In the genomic region with DNA sequence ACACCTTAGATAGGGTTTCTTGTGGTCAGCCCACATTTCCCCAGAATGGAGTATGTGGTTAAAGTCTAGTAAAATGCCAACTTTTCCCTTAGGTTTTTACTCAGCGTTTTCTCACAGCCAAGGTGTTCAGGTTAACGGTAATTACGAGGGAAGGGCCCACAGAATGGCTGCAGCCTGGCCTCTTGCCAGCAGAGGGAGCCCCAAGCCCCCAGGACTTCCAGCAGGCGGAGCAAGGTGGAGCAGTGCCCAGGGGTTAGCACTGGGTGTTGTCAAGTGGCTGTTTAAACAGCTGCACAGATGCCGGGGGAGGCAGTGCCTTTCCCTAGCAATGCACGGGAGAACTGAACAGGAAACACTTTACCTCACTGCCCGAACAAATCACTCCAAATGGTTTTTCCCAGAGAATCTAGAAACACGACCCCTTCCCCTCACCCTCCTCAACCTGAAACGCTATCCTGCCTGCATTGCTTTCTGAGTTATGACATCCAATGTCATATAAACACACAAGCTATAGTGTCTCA, we compare ENCODE assay signal across 1 cellular context.
TF ChIP-seq lines count a peak whose summit lies in the region.

No MANE protein-coding gene starts in this region.

TF ChIP-seq in IMR-90, 13 proteins besides CTCF, POLR2A, EP300 and RAD21 (continued from another document):
- TF ChIP-seq CEBPB (IDR thresholded peaks at IDR 0.05; ENCODE audit: low read depth, low read length) (no peak), FOS (IDR thresholded peaks at IDR 0.05; ENCODE audit: low read depth, low read length) (no peak), MAFK (IDR thresholded peaks at IDR 0.05; ENCODE audit: low read depth, low read length) (no peak), NFE2L2 (IDR thresholded peaks at IDR 0.05; ENCODE audit: low read depth, low read length) (no peak), SMC3 (IDR thresholded peaks at IDR 0.05; ENCODE audit: low read depth, low read length) (peak; percentile 63)
- TF ChIP-seq, protein P1, sequence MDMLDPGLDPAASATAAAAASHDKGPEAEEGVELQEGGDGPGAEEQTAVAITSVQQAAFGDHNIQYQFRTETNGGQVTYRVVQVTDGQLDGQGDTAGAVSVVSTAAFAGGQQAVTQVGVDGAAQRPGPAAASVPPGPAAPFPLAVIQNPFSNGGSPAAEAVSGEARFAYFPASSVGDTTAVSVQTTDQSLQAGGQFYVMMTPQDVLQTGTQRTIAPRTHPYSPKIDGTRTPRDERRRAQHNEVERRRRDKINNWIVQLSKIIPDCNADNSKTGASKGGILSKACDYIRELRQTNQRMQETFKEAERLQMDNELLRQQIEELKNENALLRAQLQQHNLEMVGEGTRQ (IDR thresholded peaks at IDR 0.05; ENCODE audit: low read depth, low read length): no peak
